ENCODE assay signal across 9 cellular contexts in the genomic region with DNA sequence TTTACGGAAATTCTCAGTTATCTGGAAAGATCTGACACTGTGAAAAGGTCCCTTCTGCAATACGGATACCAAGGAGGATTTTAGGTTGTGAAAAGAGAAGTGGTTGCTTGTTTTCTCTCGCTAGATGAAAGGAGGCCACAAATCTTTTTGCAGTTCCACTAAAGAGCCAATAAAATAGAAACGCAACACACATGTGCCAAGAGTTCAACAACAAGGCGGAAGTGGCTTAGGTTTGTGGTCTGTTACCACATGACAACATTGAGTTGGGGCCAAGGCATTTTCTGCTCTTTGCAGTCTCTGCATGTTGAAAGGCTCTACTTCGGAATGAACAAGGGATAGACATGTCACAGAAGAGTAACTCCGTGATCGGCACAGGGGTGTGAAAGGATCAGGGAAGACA.
DNase-seq lines count a peak whose midpoint lies in the region; ATAC-seq and TF ChIP-seq lines count a peak whose summit lies in the region.
"Had no signal": no experiment of that assay in that cellular context is flagged by ENCODE, and none has a peak within 500 bp of the region (broad histone marks: within the 10 kb centered on the region; RNA-seq: fewer than 3 reads in every experiment).

No MANE protein-coding gene starts in this region.

- H4K20me1 ChIP-seq in mammary epithelial cell (ENCODE audit: insufficient read depth, low read length): no peaks in the 10 kb centered on the region

- intact Hi-C loops in mammary epithelial cell (cut with micrococcal nuclease): no loop called here

- peaks cover 13% of the 10 kb centered on the region for H3K4me1 Mint-ChIP-seq in activated CD8-positive, alpha-beta memory T cell treated with anti-CD3 and anti-CD28 coated beads, Interleukin-2, amount 10 ng/mL, durations not matched to agents 7 days and 5 days

- CTCF ChIA-PET in activated CD8-positive, alpha-beta memory T cell treated with anti-CD3 and anti-CD28 coated beads, Interleukin-2, amount 10 ng/mL, durations not matched to agents 7 days and 5 days (lab: Charles Lee): no interaction called here
- CTCF ChIA-PET in mammary epithelial cell (lab: Charles Lee; ENCODE audit: low non-redundant PET): no interaction called here

- no peak overlapping the region for H3K4me3 ChIP-seq in mammary epithelial cell (replicated peaks in 1 of 3; ENCODE audit: insufficient read depth in 1 of 3, low read depth in 2 of 3, low read length in 3 of 3)
- H3K4me3 ChIP-seq: A549 had no signal

- peak; percentile 85 for DNase-seq in activated CD8-positive, alpha-beta memory T cell treated with anti-CD3 and anti-CD28 coated beads, Interleukin-2, amount 10 ng/mL, durations not matched to agents 7 days and 5 days
- no peak for DNase-seq in activated CD8-positive, alpha-beta memory T cell treated with anti-CD3 and anti-CD28 coated beads, Interleukin-2, amount 50 U/mL, for 4 hours
- peak; percentile 59 for DNase-seq in RPMI8226
- peak; percentile 70 for DNase-seq in mammary epithelial cell
- DNase-seq in stimulated activated CD4-positive, alpha-beta T cell treated with anti-CD3 and anti-CD28 coated beads, Interleukin-4, amount 100 ng/mL, for 24 hours: peak; percentile 18
- DNase-seq in ureter (ENCODE audit: low spot score): no peak
- no peak for DNase-seq in NCI-H2107 (lab: John Stamatoyannopoulos, UW)

- in situ Hi-C loops in mammary epithelial cell (cut with MboI; ENCODE audit: low sequenced_read_pairs in 2 of 2): no loop called here

- peak overlapping the region; percentile 61 for H2AFZ ChIP-seq in mammary epithelial cell (ENCODE audit: low read depth, low read length)

- H3K79me2 ChIP-seq in mammary epithelial cell (ENCODE audit: insufficient read depth, low read length): no peaks in the 10 kb centered on the region

- H3K4me3 Mint-ChIP-seq in activated CD8-positive, alpha-beta memory T cell treated with anti-CD3 and anti-CD28 coated beads, Interleukin-2, amount 10 ng/mL, durations not matched to agents 7 days and 5 days: no peak overlapping the region

- H3K4me1 ChIP-seq in mammary epithelial cell (ENCODE audit: insufficient read depth, low read length): peaks cover 9% of the 10 kb centered on the region

- peaks cover 4% of the 10 kb centered on the region for H3K9me3 Mint-ChIP-seq in activated CD8-positive, alpha-beta memory T cell treated with anti-CD3 and anti-CD28 coated beads, Interleukin-2, amount 10 ng/mL, durations not matched to agents 7 days and 5 days (ENCODE audit: low read depth)

- peak; percentile 76 for ATAC-seq in activated CD8-positive, alpha-beta memory T cell treated with anti-CD3 and anti-CD28 coated beads, Interleukin-2, amount 10 ng/mL, durations not matched to agents 7 days and 5 days
- ATAC-seq in HG02973 (IDR thresholded peaks at IDR 0.05; ENCODE audit: unreplicated experiment): peak; percentile 93
- ATAC-seq: A549 had no signal

- no peaks in the 10 kb centered on the region for H3K27me3 ChIP-seq in mammary epithelial cell (ENCODE audit: insufficient read depth, low read length)

- WGBS in mammary epithelial cell (ENCODE audit: low coverage, missing lambda C conversion rate): 27% methylated on average over 6 of the region's 8 CpGs

- H3K36me3 ChIP-seq in mammary epithelial cell (ENCODE audit: insufficient read depth, low read length): no peaks in the 10 kb centered on the region

- peak overlapping the region; percentile 9 for H3K4me2 ChIP-seq in mammary epithelial cell (ENCODE audit: insufficient read depth, low read depth, low read length)
- H3K4me2 ChIP-seq: A549 had no signal

- H3K27ac ChIP-seq in mammary epithelial cell (ENCODE audit: insufficient read depth, low read depth, low read length): no peak overlapping the region
- H3K27ac ChIP-seq: A549 had no signal

- dilution Hi-C loops in mammary epithelial cell (cut with HindIII; ENCODE audit: low sequenced_read_pairs): no loop called here

- TF ChIP-seq CTCF in mammary epithelial cell (conservative IDR thresholded peaks at IDR 0.05 in 1 of 2, IDR thresholded peaks at IDR 0.05 in 1 of 2; ENCODE audit: extremely low read depth in 1 of 2, insufficient read depth in 1 of 2, low read depth in 1 of 2, low read length in 2 of 2): no peak

- BruUV-seq in mammary epithelial cell (replicated peaks; lab: Mats Ljungman, UMichigan): no TSS peak

- H3K9ac ChIP-seq in mammary epithelial cell (ENCODE audit: insufficient read depth, low read length): no peak overlapping the region

- peak overlapping the region; percentile 9 for H3K27ac Mint-ChIP-seq in activated CD8-positive, alpha-beta memory T cell treated with anti-CD3 and anti-CD28 coated beads, Interleukin-2, amount 10 ng/mL, durations not matched to agents 7 days and 5 days

- peaks cover 3% of the 10 kb centered on the region for H3K36me3 Mint-ChIP-seq in activated CD8-positive, alpha-beta memory T cell treated with anti-CD3 and anti-CD28 coated beads, Interleukin-2, amount 10 ng/mL, durations not matched to agents 7 days and 5 days

- peaks cover 74% of the 10 kb centered on the region for H3K27me3 Mint-ChIP-seq in activated CD8-positive, alpha-beta memory T cell treated with anti-CD3 and anti-CD28 coated beads, Interleukin-2, amount 10 ng/mL, durations not matched to agents 7 days and 5 days

- H3K9me3 ChIP-seq in mammary epithelial cell (replicated peaks; ENCODE audit: insufficient read depth, low read length): no peaks in the 10 kb centered on the region
- H3K9me3 ChIP-seq: A549 had no signal

Comparison
In these comparisons a context has a peak if more than half of its experiments do, and no peak if none do; other contexts are left out.
1. DNase-seq: peak in activated CD8-positive, alpha-beta memory T cell treated with anti-CD3 and anti-CD28 coated beads, Interleukin-2, amount 10 ng/mL, durations not matched to agents 7 days and 5 days (single experiment), RPMI8226 (single experiment), mammary epithelial cell (single experiment) and stimulated activated CD4-positive, alpha-beta T cell treated with anti-CD3 and anti-CD28 coated beads, Interleukin-4, amount 100 ng/mL, for 24 hours (single experiment); none in activated CD8-positive, alpha-beta memory T cell treated with anti-CD3 and anti-CD28 coated beads, Interleukin-2, amount 50 U/mL, for 4 hours (single experiment), ureter (single experiment) and NCI-H2107 (single experiment).